Comparison of ENCODE assay signal across 12 cellular contexts in the genomic region with DNA sequence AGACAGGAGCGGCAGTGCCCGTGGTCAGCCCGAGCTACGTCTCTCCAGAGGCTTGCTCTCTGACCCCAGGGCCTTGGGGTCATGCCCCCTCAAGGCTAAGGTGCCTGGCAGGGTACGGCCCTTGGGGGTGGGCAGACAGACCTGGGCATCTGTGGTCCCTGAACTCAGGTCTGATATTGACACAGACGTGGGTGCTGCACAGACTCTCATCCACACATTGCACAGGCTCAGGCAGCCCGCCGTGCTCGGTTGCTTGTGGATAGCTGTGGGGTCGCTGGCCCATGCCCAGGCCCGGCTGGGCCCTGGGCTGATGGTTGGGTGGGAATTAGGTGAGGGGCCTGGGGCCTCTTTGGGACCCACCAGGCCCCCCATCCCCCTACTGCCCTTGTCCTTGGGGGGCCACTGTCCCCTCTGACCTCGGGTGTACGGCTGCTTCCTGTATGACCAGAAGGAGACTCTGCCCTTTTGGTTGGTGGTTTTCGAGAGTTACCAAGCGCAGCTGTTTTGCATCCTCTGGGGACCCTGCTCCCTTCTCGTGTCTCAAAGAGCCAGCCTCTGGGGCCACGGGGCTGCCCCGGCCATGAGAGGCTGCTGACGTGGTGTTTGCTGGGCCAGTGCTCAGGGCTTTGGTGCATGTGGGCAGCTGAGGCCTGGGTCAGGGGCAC. TPM values are rescaled to one million over a fixed set of nuclear protein-coding genes. Genes with fewer than 3 reads are reported as not detected.
A peak's percentile ranks its signal among the peaks of the same experiment; 100 is the strongest.
DNase-seq lines count a peak whose midpoint lies in the region; ATAC-seq and TF ChIP-seq lines count a peak whose summit lies in the region.
"Had no signal": no experiment of that assay in that cellular context is flagged by ENCODE, and none has a peak within 500 bp of the region (broad histone marks: within the 10 kb centered on the region; RNA-seq: fewer than 3 reads in every experiment).

No MANE protein-coding gene starts in this region.

- no peaks in the 10 kb centered on the region for H3K27me3 Mint-ChIP-seq in stimulated activated naive CD8-positive, alpha-beta T cell treated with anti-CD3 and anti-CD28 coated beads, Interleukin-15, amount 100 ng/mL, for 72 hours

- peak; percentile 13 for ATAC-seq in stimulated activated naive CD8-positive, alpha-beta T cell treated with anti-CD3 and anti-CD28 coated beads, Interleukin-15, amount 100 ng/mL, for 72 hours
- ATAC-seq in stimulated activated naive CD8-positive, alpha-beta T cell treated with anti-CD3 and anti-CD28 coated beads, Interleukin-15, Interleukin-2, amounts not matched to agents 100 U/mL and 50 U/mL, for 24 hours = no peak
- ATAC-seq in HG02678 (IDR thresholded peaks at IDR 0.05; ENCODE audit: unreplicated experiment) (peak; percentile 82), HG03565 (IDR thresholded peaks at IDR 0.05; ENCODE audit: unreplicated experiment) (peak; percentile 69)

- no peak overlapping the region for H3K4me3 Mint-ChIP-seq in stimulated activated naive CD8-positive, alpha-beta T cell treated with anti-CD3 and anti-CD28 coated beads, Interleukin-15, amount 100 ng/mL, for 72 hours

- POLR2A ChIA-PET in PC-9 (lab: Charles Lee; ENCODE audit: unreplicated experiment) = no interaction called here

- H3K9me3 ChIP-seq in PC-9 (ENCODE audit: insufficient read depth, low read depth) = no peaks in the 10 kb centered on the region
- H3K9me3 ChIP-seq: MG63 had no signal

- H3K9me2 ChIP-seq in PC-9 (ENCODE audit: insufficient read depth) = no peaks in the 10 kb centered on the region

- no peaks in the 10 kb centered on the region for H3K79me2 ChIP-seq in PC-9 (ENCODE audit: low read depth)

- no peak overlapping the region for H3K4me2 ChIP-seq in PC-9

- no peaks in the 10 kb centered on the region for H3K36me3 ChIP-seq in PC-9 (ENCODE audit: low read depth)

- H3K27ac ChIP-seq in PC-9 = no peak overlapping the region
- H3K27ac ChIP-seq: epithelial cell of prostate had no signal

- H3K4me3 ChIP-seq in PC-9 = no peak overlapping the region
- H3K4me3 ChIP-seq: MG63 had no signal

- peaks cover 14% of the 10 kb centered on the region for H3K4me1 Mint-ChIP-seq in stimulated activated naive CD8-positive, alpha-beta T cell treated with anti-CD3 and anti-CD28 coated beads, Interleukin-15, amount 100 ng/mL, for 72 hours

- no peak overlapping the region for H3K27ac Mint-ChIP-seq in stimulated activated naive CD8-positive, alpha-beta T cell treated with anti-CD3 and anti-CD28 coated beads, Interleukin-15, amount 100 ng/mL, for 72 hours

- no peaks in the 10 kb centered on the region for H3K27me3 ChIP-seq in PC-9 (ENCODE audit: insufficient read depth, low read depth)
- H3K27me3 ChIP-seq: MG63 had no signal

- no peak overlapping the region for H2AFZ ChIP-seq in PC-9

- peaks cover 10% of the 10 kb centered on the region; the same call in 1 of the 2 replicates for H4K20me1 ChIP-seq in PC-9 (ENCODE audit: insufficient read depth)

- DNase-seq in stimulated activated naive CD8-positive, alpha-beta T cell treated with anti-CD3 and anti-CD28 coated beads, Interleukin-15, amount 100 ng/mL, for 72 hours = no peak
- DNase-seq in stimulated activated naive CD8-positive, alpha-beta T cell treated with anti-CD3 and anti-CD28 coated beads, Interleukin-15, Interleukin-2, amounts not matched to agents 100 U/mL and 50 U/mL, for 24 hours = no peak
- DNase-seq in mucosa of gallbladder (ENCODE audit: low spot score) = no peak
- DNase-seq in hippocampal formation (lab: John Stamatoyannopoulos, UW) = no peak
- DNase-seq in SHP77 (lab: John Stamatoyannopoulos, UW) = no peak
- DNase-seq in PC-9 = no peak
- DNase-seq: MG63, NCI-H524, substantia nigra had no signal

- no peaks in the 10 kb centered on the region for H3K4me1 ChIP-seq in PC-9 (replicated peaks; ENCODE audit: insufficient read depth)

- intact Hi-C loops in PC-9 (cut with micrococcal nuclease; ENCODE audit: unreplicated experiment) = no loop called here

- CTCF ChIA-PET in PC-9 (lab: Charles Lee) = no interaction called here

- peaks cover 16% of the 10 kb centered on the region; the same call in 1 of the 2 replicates for H3F3A ChIP-seq in PC-9 (ENCODE audit: insufficient read depth, low read depth)

- no TSS peak for BruUV-seq in PC-9 (replicated peaks; lab: Mats Ljungman, UMichigan)

- TF ChIP-seq CTCF in PC-9 (conservative IDR thresholded peaks at IDR 0.05) = no peak

- H3K9me3 Mint-ChIP-seq in stimulated activated naive CD8-positive, alpha-beta T cell treated with anti-CD3 and anti-CD28 coated beads, Interleukin-15, amount 100 ng/mL, for 72 hours = no peaks in the 10 kb centered on the region

RNA-seq across cellular contexts. Expression of a gene that starts 10.1 kb away (rescaled TPM):
- total RNA-seq in mucosa of gallbladder = 28.2 TPM
- 59.5 and 61.6 TPM in 2 replicates for total RNA-seq in PC-9 (2021)

RNA-seq across cellular contexts. Expression of a gene that starts 28.3 kb away (rescaled TPM):
- 4.3 TPM for total RNA-seq in mucosa of gallbladder
- total RNA-seq in PC-9 (2021) = 0.53 and 1.3 TPM in 2 replicates

RNA-seq across cellular contexts. Expression of a gene that starts 34.7 kb away (rescaled TPM):
- 93.0 TPM for total RNA-seq in mucosa of gallbladder
- 46.6 and 74.7 TPM in 2 replicates for total RNA-seq in PC-9 (2021)

RNA-seq across cellular contexts. Expression of a gene that starts 48.1 kb away (rescaled TPM):
- total RNA-seq in mucosa of gallbladder (26.9 TPM), PC-9 (2021) (11.5 and 16.9 TPM in 2 replicates)
